Comparison of ENCODE assay signal across 18 cellular contexts in the genomic region with DNA sequence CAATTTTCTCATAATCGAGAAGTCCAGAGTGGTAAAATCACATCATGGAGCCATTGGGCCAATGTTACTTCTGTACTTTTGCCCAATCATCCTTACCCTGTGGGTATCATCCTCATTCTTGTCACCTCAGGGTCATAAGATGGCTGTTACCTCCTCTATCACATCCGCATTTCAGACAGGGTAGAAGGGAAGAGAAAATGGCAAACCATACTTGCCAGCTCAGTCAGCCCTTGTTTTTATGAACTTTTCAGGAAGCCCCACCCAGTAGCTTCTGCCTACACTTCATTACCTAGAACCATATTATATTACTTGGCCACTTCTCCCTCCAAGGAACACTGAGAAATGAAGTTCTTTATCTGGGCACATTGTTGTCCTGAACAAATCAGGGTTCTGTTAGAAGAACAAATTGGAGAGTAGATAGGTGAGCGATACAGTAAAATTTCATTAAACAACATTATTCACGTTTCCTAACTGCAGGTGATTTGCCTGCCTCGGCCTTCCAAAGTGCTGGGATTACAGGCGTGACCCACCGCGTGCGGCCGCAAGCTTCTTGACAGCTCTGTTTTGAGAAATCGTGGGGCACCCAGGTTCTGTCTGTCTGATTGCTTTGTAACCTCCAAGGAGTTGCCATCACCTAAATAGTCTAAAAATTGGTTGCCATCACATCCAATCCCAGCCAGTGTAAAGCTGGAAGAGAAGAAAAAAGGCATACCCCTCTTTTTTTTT. TPM values are rescaled to one million over a fixed set of nuclear protein-coding genes. Genes with fewer than 3 reads are reported as not detected.
A peak's percentile ranks its signal among the peaks of the same experiment; 100 is the strongest.
DNase-seq lines count a peak whose midpoint lies in the region; ATAC-seq and TF ChIP-seq lines count a peak whose summit lies in the region.
"Had no signal": no experiment of that assay in that cellular context is flagged by ENCODE, and none has a peak within 500 bp of the region (broad histone marks: within the 10 kb centered on the region; RNA-seq: fewer than 3 reads in every experiment).

No MANE protein-coding gene starts in this region.

- intact Hi-C loops in activated B cell treated with CpG ODN at 0.5 μM for 24 hours (cut with micrococcal nuclease): no loop called here

- TF ChIP-seq CTCF in activated B cell treated with CpG ODN at 0.5 μM for 24 hours (IDR thresholded peaks at IDR 0.05) (no peak), neutrophil (IDR thresholded peaks at IDR 0.05) (no peak)

- H3K4me1 ChIP-seq in CD4-positive, CD25-positive, alpha-beta regulatory T cell (ENCODE audit: control insufficient read depth, insufficient read depth, low read length, poor library complexity, severe bottlenecking): peaks cover 28% of the 10 kb centered on the region
- peaks cover 43 to 44% of the 10 kb centered on the region in 2 experiments for H3K4me1 ChIP-seq in neutrophil (ENCODE audit: control insufficient read depth in 1 of 2, insufficient read depth in 1 of 2, low read depth in 1 of 2, low read length in 1 of 2)
- H3K4me1 ChIP-seq: Peyer's patch had no signal

- POLR2A ChIA-PET in activated CD4-positive, alpha-beta T cell treated with anti-CD3 and anti-CD28 coated beads, Interleukin-2, amount 10 ng/mL, durations not matched to agents 7 days and 5 days (lab: Charles Lee): no interaction called here
- POLR2A ChIA-PET in activated B cell treated with CpG ODN at 0.5 μM for 24 hours (lab: Charles Lee): interaction anchor here (0.6 to 1.1 kb wide), 2 partner anchors 14 to 106 kb away, joined by 5 to 6 read pairs; no protein-coding TSS in a partner anchor

- H3K27ac ChIP-seq in CD4-positive, CD25-positive, alpha-beta regulatory T cell (ENCODE audit: insufficient read depth, low read length, poor library complexity, severe bottlenecking): no peak overlapping the region
- H3K27ac ChIP-seq in neutrophil: peak overlapping the region; percentile 28
- H3K27ac ChIP-seq: A549, C4-2B, Peyer's patch had no signal

- H3K36me3 ChIP-seq in CD4-positive, CD25-positive, alpha-beta regulatory T cell (ENCODE audit: control insufficient read depth, insufficient read depth, low read length): no peaks in the 10 kb centered on the region
- H3K36me3 ChIP-seq in neutrophil: no peaks in the 10 kb centered on the region
- H3K36me3 ChIP-seq: HAP-1, Peyer's patch had no signal

- H3K4me3 ChIP-seq in CD4-positive, CD25-positive, alpha-beta regulatory T cell (ENCODE audit: low read depth, low read length): peak overlapping the region; percentile 28
- no peak overlapping the region for H3K4me3 ChIP-seq in neutrophil (ENCODE audit: low read depth in 1 of 2, low read length in 1 of 2)
- H3K4me3 ChIP-seq: A549, HAP-1, Peyer's patch had no signal

- no peak overlapping the region for H3K4me3 Mint-ChIP-seq in activated CD4-positive, alpha-beta T cell treated with anti-CD3 and anti-CD28 coated beads, Interleukin-2, amount 10 ng/mL, durations not matched to agents 7 days and 5 days
- H3K4me3 Mint-ChIP-seq in CD4-positive, CD25-positive, alpha-beta regulatory T cell: peak overlapping the region in 3 of 4 donors; percentile 10 to 64 (median 26)
- no peak overlapping the region for H3K4me3 Mint-ChIP-seq in activated B cell treated with CpG ODN at 0.5 μM for 24 hours

- DNase-seq in activated CD4-positive, alpha-beta T cell treated with anti-CD3 and anti-CD28 coated beads, Interleukin-2, amount 10 ng/mL, durations not matched to agents 7 days and 5 days: no peak
- no peak for DNase-seq in activated CD4-positive, alpha-beta T cell treated with anti-CD3 and anti-CD28 coated beads, Interleukin-2, amount 50 U/mL, for 48 hours
- peak in 1 of 3 donors; percentile 80 for DNase-seq in CD4-positive, CD25-positive, alpha-beta regulatory T cell
- DNase-seq in activated B cell treated with CpG ODN at 0.5 μM for 24 hours (no peak), NCI-H524 (lab: John Stamatoyannopoulos, UW) (no peak), dermis blood vessel endothelial cell (no peak)
- DNase-seq: Calu3, NCI-H187 treated with DMSO at 0.1 percent for 48 hours, NCI-H510A, NCI-H82, Peyer's patch, SK-N-SH had no signal

- H3K4me1 Mint-ChIP-seq in activated CD4-positive, alpha-beta T cell treated with anti-CD3 and anti-CD28 coated beads, Interleukin-2, amount 10 ng/mL, durations not matched to agents 7 days and 5 days: peaks cover 37% of the 10 kb centered on the region
- peaks cover 9 to 48% (median 28%) of the 10 kb centered on the region in 4 donors for H3K4me1 Mint-ChIP-seq in CD4-positive, CD25-positive, alpha-beta regulatory T cell
- H3K4me1 Mint-ChIP-seq in activated B cell treated with CpG ODN at 0.5 μM for 24 hours: peaks cover 31% of the 10 kb centered on the region

- H3K27ac Mint-ChIP-seq in activated CD4-positive, alpha-beta T cell treated with anti-CD3 and anti-CD28 coated beads, Interleukin-2, amount 10 ng/mL, durations not matched to agents 7 days and 5 days: peak overlapping the region; percentile 44
- peak overlapping the region in 2 of 3 donors; percentile 3 to 75 for H3K27ac Mint-ChIP-seq in CD4-positive, CD25-positive, alpha-beta regulatory T cell
- H3K27ac Mint-ChIP-seq in activated B cell treated with CpG ODN at 0.5 μM for 24 hours: peak overlapping the region; percentile 3

- H3K9me3 Mint-ChIP-seq in activated CD4-positive, alpha-beta T cell treated with anti-CD3 and anti-CD28 coated beads, Interleukin-2, amount 10 ng/mL, durations not matched to agents 7 days and 5 days: no peaks in the 10 kb centered on the region
- H3K9me3 Mint-ChIP-seq in CD4-positive, CD25-positive, alpha-beta regulatory T cell: peaks cover 0 to 2% (median 0%) of the 10 kb centered on the region in 7 donors
- no peaks in the 10 kb centered on the region for H3K9me3 Mint-ChIP-seq in activated B cell treated with CpG ODN at 0.5 μM for 24 hours

- no peak for ATAC-seq in CD4-positive, CD25-positive, alpha-beta regulatory T cell (ENCODE audit: low read depth in 2 of 2)
- ATAC-seq in activated B cell treated with CpG ODN at 0.5 μM for 24 hours (ENCODE audit: low read depth) (no peak), GM19395 (IDR thresholded peaks at IDR 0.05; ENCODE audit: unreplicated experiment) (no peak)
- ATAC-seq: A549, Right ventricle myocardium inferior had no signal

- no peaks in the 10 kb centered on the region for H3K27me3 ChIP-seq in CD4-positive, CD25-positive, alpha-beta regulatory T cell (ENCODE audit: control insufficient read depth, insufficient read depth, low read length)
- no peaks in the 10 kb centered on the region for H3K27me3 ChIP-seq in neutrophil
- H3K27me3 ChIP-seq: Peyer's patch had no signal

- H3K36me3 Mint-ChIP-seq in activated CD4-positive, alpha-beta T cell treated with anti-CD3 and anti-CD28 coated beads, Interleukin-2, amount 10 ng/mL, durations not matched to agents 7 days and 5 days (ENCODE audit: low read depth): peaks cover 3% of the 10 kb centered on the region
- H3K36me3 Mint-ChIP-seq in CD4-positive, CD25-positive, alpha-beta regulatory T cell: peaks cover 3% of the 10 kb centered on the region
- H3K36me3 Mint-ChIP-seq in activated B cell treated with CpG ODN at 0.5 μM for 24 hours (ENCODE audit: low read depth): peaks cover 2% of the 10 kb centered on the region

- H3K27me3 Mint-ChIP-seq in activated CD4-positive, alpha-beta T cell treated with anti-CD3 and anti-CD28 coated beads, Interleukin-2, amount 10 ng/mL, durations not matched to agents 7 days and 5 days: peaks cover under 1% of the 10 kb centered on the region
- peaks cover 10% of the 10 kb centered on the region for H3K27me3 Mint-ChIP-seq in CD4-positive, CD25-positive, alpha-beta regulatory T cell
- H3K27me3 Mint-ChIP-seq in activated B cell treated with CpG ODN at 0.5 μM for 24 hours: no peaks in the 10 kb centered on the region

- CTCF ChIA-PET in activated CD4-positive, alpha-beta T cell treated with anti-CD3 and anti-CD28 coated beads, Interleukin-2, amount 10 ng/mL, durations not matched to agents 7 days and 5 days (lab: Charles Lee): interaction anchor here (0.6 to 1.5 kb wide), 7 partner anchors 8 to 124 kb away, joined by 3 to 5 read pairs (median 3); no protein-coding TSS in a partner anchor
- CTCF ChIA-PET in activated B cell treated with CpG ODN at 0.5 μM for 24 hours (lab: Charles Lee): no interaction called here

- no peaks in the 10 kb centered on the region for H3K9me3 ChIP-seq in CD4-positive, CD25-positive, alpha-beta regulatory T cell (ENCODE audit: control insufficient read depth in 2 of 2, low read length in 2 of 2)
- no peaks in the 10 kb centered on the region for H3K9me3 ChIP-seq in neutrophil
- H3K9me3 ChIP-seq: A549, HAP-1, Peyer's patch, SK-N-SH had no signal

RNA-seq across cellular contexts. Expression of a gene that starts 34.5 kb away (rescaled TPM):
- total RNA-seq in activated CD4-positive, alpha-beta T cell treated with anti-CD3 and anti-CD28 coated beads, Interleukin-2, amount 10 ng/mL, durations not matched to agents 7 days and 5 days: 100 to 1,000 TPM; 164 to 177 TPM
- 94.4 TPM for total RNA-seq in CD4-positive, CD25-positive, alpha-beta regulatory T cell
- 100 to 1,000 TPM; 235 to 283 (median 264) TPM for polyA plus RNA-seq in CD4-positive, CD25-positive, alpha-beta regulatory T cell
- 93.4 and 95.2 TPM in 2 replicates for total RNA-seq in activated B cell treated with CpG ODN at 0.5 μM for 24 hours
- 458 and 572 TPM in 2 replicates for total RNA-seq in dermis blood vessel endothelial cell

RNA-seq across cellular contexts. Expression of a gene that starts 40.8 kb away (rescaled TPM):
- 100 to 1,000 TPM; 226 to 264 TPM for total RNA-seq in activated CD4-positive, alpha-beta T cell treated with anti-CD3 and anti-CD28 coated beads, Interleukin-2, amount 10 ng/mL, durations not matched to agents 7 days and 5 days
- total RNA-seq in CD4-positive, CD25-positive, alpha-beta regulatory T cell: 156 TPM
- polyA plus RNA-seq in CD4-positive, CD25-positive, alpha-beta regulatory T cell: 100 to 1,000 TPM; 179 to 200 (median 186) TPM
- total RNA-seq in activated B cell treated with CpG ODN at 0.5 μM for 24 hours (169 and 190 TPM in 2 replicates), dermis blood vessel endothelial cell (30.1 and 46.5 TPM in 2 replicates)

Comparison
In these comparisons a context has a peak if more than half of its experiments do, and no peak if none do; other contexts are left out.
1. H3K4me3 Mint-ChIP-seq: peak in CD4-positive, CD25-positive, alpha-beta regulatory T cell (3 of 4); none in activated CD4-positive, alpha-beta T cell treated with anti-CD3 and anti-CD28 coated beads, Interleukin-2, amount 10 ng/mL, durations not matched to agents 7 days and 5 days (single experiment) and activated B cell treated with CpG ODN at 0.5 μM for 24 hours (single experiment).
2. Peak in every context shown above with its lines, with median percentiles within 50 percentile points of each other: H3K27ac Mint-ChIP-seq.